26 cellular contexts compared by ENCODE assay signal in the genomic region with DNA sequence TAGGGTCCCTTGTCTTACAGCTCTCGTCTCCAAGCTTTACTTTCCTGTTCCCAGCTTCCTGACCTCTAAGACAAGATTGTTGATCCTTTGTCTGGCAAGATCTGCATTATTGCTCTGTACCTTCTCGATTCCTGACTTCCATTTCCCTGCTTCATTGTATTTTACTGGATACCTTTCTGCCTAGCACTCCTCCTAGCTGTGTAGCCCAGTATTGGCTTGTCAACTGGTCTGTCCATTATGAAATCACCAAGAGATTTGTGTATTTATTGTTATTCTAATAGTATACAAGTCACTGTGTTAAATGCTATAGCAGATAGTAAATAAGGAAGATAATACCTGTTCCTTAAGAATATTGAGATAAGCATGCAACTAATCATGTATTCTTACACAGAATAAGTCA.
DNase-seq lines count a peak whose midpoint lies in the region; ATAC-seq, FAIRE-seq and TF ChIP-seq lines count a peak whose summit lies in the region.
"Had no signal": no experiment of that assay in that cellular context is flagged by ENCODE, and none has a peak within 500 bp of the region (broad histone marks: within the 10 kb centered on the region; RNA-seq: fewer than 3 reads in every experiment).

No MANE protein-coding gene starts in this region.

- peak overlapping the region; percentile 37 for H4K91ac ChIP-seq in H1 (replicated peaks; ENCODE audit: insufficient read length, low read length)
- no peak overlapping the region for H4K91ac ChIP-seq in neuronal stem cell (ENCODE audit: low read depth, low read length, poor library complexity)

- DNase-seq in DND-41 (no peak), PC-3 (no peak), H1 (ENCODE audit: low read depth in 1 of 2, low spot score in 2 of 2) (no peak), neural crest cell (ENCODE audit: low read depth, low spot score) (no peak), NCI-H446 (lab: John Stamatoyannopoulos, UW) (no peak), NCI-H1105 (lab: John Stamatoyannopoulos, UW) (no peak), neuronal stem cell (ENCODE audit: low spot score) (no peak)
- DNase-seq: activated CD4-positive, alpha-beta T cell treated with anti-CD3 and anti-CD28 coated beads for 1 hour; activated gamma-delta T cell; COR-L47; effector CD8-positive, alpha-beta T cell; esophagus squamous epithelium; kidney glomerular epithelial cell; MG63; NCI-H1417 treated with DMSO at 0.1 percent for 48 hours; NCI-H2107; psoas muscle; SIG-M5; substantia nigra; upper lobe of right lung had no signal

- ATAC-seq in DND-41 (ENCODE audit: insufficient read depth, low read depth), result no peak
- no peak for ATAC-seq in PC-3
- no peak for ATAC-seq in GM21619 (IDR thresholded peaks at IDR 0.05; ENCODE audit: unreplicated experiment)
- ATAC-seq: GM12878, psoas muscle, upper lobe of right lung had no signal

- no peak overlapping the region for H3K4me3 Mint-ChIP-seq in neural crest cell
- H3K4me3 Mint-ChIP-seq: IgD-negative memory B cell had no signal

- no peak for TF ChIP-seq EP300 in H1 (IDR thresholded peaks at IDR 0.05; ENCODE audit: borderline replicate concordance in 1 of 2, low read depth in 2 of 2, low read length in 2 of 2)

- H3K9me2 ChIP-seq in PC-3 (replicated peaks; ENCODE audit: low read length), result no peaks in the 10 kb centered on the region

- H2AK5ac ChIP-seq in H1 (ENCODE audit: low read depth, low read length), result no peak overlapping the region
- no peak overlapping the region for H2AK5ac ChIP-seq in neuronal stem cell (ENCODE audit: low read depth, low read length)

- peak; percentile 24 for TF ChIP-seq CTCF in DND-41 (IDR thresholded peaks at IDR 0.05; ENCODE audit: borderline replicate concordance, extremely low read depth, low read length, poor library complexity, severe bottlenecking)
- peak; percentile 34 for TF ChIP-seq CTCF in PC-3 (conservative IDR thresholded peaks at IDR 0.05; ENCODE audit: low read depth, low read length)
- peak in 2 of 3 experiments; percentile 11 to 39; a peak in 2 of 4 replicates for TF ChIP-seq CTCF in H1 (IDR thresholded peaks at IDR 0.05; ENCODE audit: control extremely low read depth in 1 of 3, insufficient read depth in 1 of 3, low read depth in 1 of 3, low read length in 3 of 3)
- peak; percentile 26 for TF ChIP-seq CTCF in neural crest cell (conservative IDR thresholded peaks at IDR 0.05)

- H3K4ac ChIP-seq in H1 (replicated peaks; ENCODE audit: insufficient read length, low read depth, low read length) (no peak overlapping the region), neuronal stem cell (ENCODE audit: low read length) (no peak overlapping the region)

- H3K23ac ChIP-seq in H1 (ENCODE audit: insufficient read length) (no peak overlapping the region), neuronal stem cell (ENCODE audit: low read depth, low read length, poor library complexity) (no peak overlapping the region)

- TF ChIP-seq RAD21 in H1 (IDR thresholded peaks at IDR 0.05 in 1 of 2, conservative IDR thresholded peaks at IDR 0.05 in 1 of 2; ENCODE audit: low read depth in 2 of 2, low read length in 2 of 2), result peak; percentile 28 to 45; a peak in 3 of 4 replicates

- peaks cover 14% of the 10 kb centered on the region for H3K4me1 Mint-ChIP-seq in neural crest cell

- H3K79me2 ChIP-seq in DND-41 (ENCODE audit: insufficient read depth, low read length) (no peaks in the 10 kb centered on the region), PC-3 (ENCODE audit: low read length) (no peaks in the 10 kb centered on the region), H1 (ENCODE audit: control insufficient read depth in 1 of 2, insufficient read depth in 2 of 2, low read length in 2 of 2) (no peaks in the 10 kb centered on the region)

- H3K9me3 ChIP-seq in DND-41 (ENCODE audit: insufficient read depth, low read length, severe bottlenecking) (no peaks in the 10 kb centered on the region), PC-3 (ENCODE audit: low read length) (no peaks in the 10 kb centered on the region), H1 (ENCODE audit: insufficient read depth in 2 of 2, low read depth in 1 of 2, low read length in 1 of 2) (no peaks in the 10 kb centered on the region), neuronal stem cell (replicated peaks in 1 of 2; ENCODE audit: control insufficient read depth in 2 of 2, insufficient read depth in 1 of 2, low read depth in 1 of 2, low read length in 2 of 2) (no peaks in the 10 kb centered on the region)
- H3K9me3 ChIP-seq: BLaER1 treated with 17β-estradiol and CSF1 and Interleukin-3, amounts not matched to agents 10 nM and 100 nM; esophagus squamous epithelium; MG63; neutrophil; psoas muscle; upper lobe of right lung had no signal

- BruUV-seq in PC-3 (replicated peaks; lab: Mats Ljungman, UMichigan), result no TSS peak

- no peak overlapping the region for H4K8ac ChIP-seq in H1 (ENCODE audit: extremely low read depth, insufficient read depth, low read length)
- no peak overlapping the region for H4K8ac ChIP-seq in neuronal stem cell (ENCODE audit: low read depth, low read length)

- H3K27ac ChIP-seq in DND-41 (ENCODE audit: low read length) (no peak overlapping the region; the same call in 1 of the 2 replicates), PC-3 (ENCODE audit: low read length) (no peak overlapping the region), H1 (ENCODE audit: low read depth, low read length) (no peak overlapping the region), neuronal stem cell (replicated peaks; ENCODE audit: low read length) (no peak overlapping the region)
- H3K27ac ChIP-seq: BLaER1 treated with 17β-estradiol and CSF1 and Interleukin-3, amounts not matched to agents 10 nM and 100 nM; esophagus squamous epithelium; neutrophil; psoas muscle; upper lobe of right lung had no signal

- H3K18ac ChIP-seq in H1 (ENCODE audit: extremely low read depth, low read length) (no peak overlapping the region), neuronal stem cell (ENCODE audit: low read length) (no peak overlapping the region)

- H2BK15ac ChIP-seq in H1 (ENCODE audit: low read length) (no peak overlapping the region), neuronal stem cell (ENCODE audit: low read length) (no peak overlapping the region)

- H3K27ac Mint-ChIP-seq in neural crest cell (ENCODE audit: unreplicated experiment), result no peak overlapping the region

- no peaks in the 10 kb centered on the region for H3K9me3 Mint-ChIP-seq in neural crest cell
- H3K9me3 Mint-ChIP-seq: IgD-negative memory B cell had no signal

- H3K36me3 ChIP-seq in DND-41 (ENCODE audit: insufficient read depth, low read length) (no peaks in the 10 kb centered on the region), PC-3 (ENCODE audit: low read depth, low read length) (no peaks in the 10 kb centered on the region), H1 (ENCODE audit: control insufficient read depth in 2 of 4, insufficient read depth in 4 of 4, low read length in 3 of 4) (no peaks in the 10 kb centered on the region; a peak in 1 of 8 replicates), neuronal stem cell (replicated peaks in 1 of 2; ENCODE audit: control insufficient read depth in 2 of 2, insufficient read depth in 2 of 2, low read length in 2 of 2) (peaks cover 0 to 2% of the 10 kb centered on the region in 2 donors)
- H3K36me3 ChIP-seq: BLaER1 treated with 17β-estradiol and CSF1 and Interleukin-3, amounts not matched to agents 10 nM and 100 nM; esophagus squamous epithelium; MG63; neutrophil; upper lobe of right lung had no signal

- no peak for FAIRE-seq in H1 (lab: Jason Lieb, UNC)
- FAIRE-seq: colon, GM12878 had no signal

- H3K36me3 Mint-ChIP-seq in neural crest cell (ENCODE audit: low read depth), result peaks cover 2% of the 10 kb centered on the region

- H3K23me2 ChIP-seq in H1 (ENCODE audit: low read depth, low read length), result no peaks in the 10 kb centered on the region

- no peak overlapping the region for H4K5ac ChIP-seq in H1 (ENCODE audit: insufficient read length, low read depth, low read length)

- no peak overlapping the region for H2BK5ac ChIP-seq in H1 (ENCODE audit: low read depth, low read length)
- H2BK5ac ChIP-seq in neuronal stem cell (ENCODE audit: low read length), result no peak overlapping the region

- H3K4me2 ChIP-seq in DND-41 (ENCODE audit: insufficient read depth, low read length) (no peak overlapping the region), PC-3 (ENCODE audit: low read length) (no peak overlapping the region), H1 (ENCODE audit: insufficient read depth in 1 of 2, low read depth in 2 of 2, low read length in 2 of 2) (no peak overlapping the region), neuronal stem cell (ENCODE audit: insufficient read depth, low read length, poor library complexity, severe bottlenecking) (no peak overlapping the region)
- H3K4me2 ChIP-seq: BLaER1 treated with 17β-estradiol and CSF1 and Interleukin-3, amounts not matched to agents 10 nM and 100 nM had no signal

- CTCF ChIA-PET in PC-3 (lab: Charles Lee), result no interaction called here
- CTCF ChIA-PET in H1 (lab: Charles Lee; ENCODE audit: partially characterized antibody), result interaction anchor here (0.7 to 2.1 kb wide), 6 partner anchors 9 to 702 kb away, joined by 3 to 12 read pairs (median 3); no protein-coding TSS in a partner anchor

- WGBS in H1 (ENCODE audit: extremely low coverage in 1 of 2, insufficient coverage in 1 of 2, insufficient read length in 1 of 2, insufficient replicate concordance in 2 of 2, low coverage in 1 of 2, low lambda C conversion rate in 2 of 2, missing lambda C conversion rate in 1 of 2), 2 experiments, result 87% methylated on average over 2 of the region's 2 CpGs; no CpG with 5 or more reads in 1 of the 2 experiments
- no CpG with 5 or more reads among the region's 2 CpGs for WGBS in neuronal stem cell (ENCODE audit: extremely low coverage in 2 of 2, insufficient read length in 2 of 2, insufficient replicate concordance in 1 of 2), 2 donors

- H3K27me3 ChIP-seq in DND-41 (ENCODE audit: insufficient read depth, low read length, poor library complexity) (no peaks in the 10 kb centered on the region), PC-3 (ENCODE audit: low read length) (no peaks in the 10 kb centered on the region), H1 (replicated peaks in 1 of 4; ENCODE audit: control insufficient read depth in 3 of 4, extremely low read depth in 1 of 4, insufficient read depth in 3 of 4, low read length in 3 of 4) (no peaks in the 10 kb centered on the region), neuronal stem cell (ENCODE audit: control insufficient read depth in 3 of 3, insufficient read depth in 3 of 3, low read depth in 1 of 3, low read length in 3 of 3) (peaks cover 0 to 1% (median 0%) of the 10 kb centered on the region in 3 experiments)
- H3K27me3 ChIP-seq: BLaER1 treated with 17β-estradiol and CSF1 and Interleukin-3, amounts not matched to agents 10 nM and 100 nM; esophagus squamous epithelium; MG63; neutrophil; upper lobe of right lung had no signal

- no peak overlapping the region for H2BK12ac ChIP-seq in H1 (ENCODE audit: low read depth, low read length)
- H2BK12ac ChIP-seq in neuronal stem cell (ENCODE audit: low read length), result no peak overlapping the region

- no peaks in the 10 kb centered on the region for H3K27me3 Mint-ChIP-seq in neural crest cell (ENCODE audit: low read depth)
- H3K27me3 Mint-ChIP-seq: IgD-negative memory B cell had no signal

- H4K20me1 ChIP-seq in DND-41 (ENCODE audit: insufficient read depth, low read length) (no peaks in the 10 kb centered on the region), PC-3 (ENCODE audit: low read length) (no peaks in the 10 kb centered on the region), H1 (replicated peaks in 1 of 2; ENCODE audit: control insufficient read depth in 1 of 2, insufficient read depth in 2 of 2, low read length in 2 of 2) (no peaks in the 10 kb centered on the region)
- H4K20me1 ChIP-seq: BLaER1 treated with 17β-estradiol and CSF1 and Interleukin-3, amounts not matched to agents 10 nM and 100 nM had no signal

- H3K4me1 ChIP-seq in DND-41 (ENCODE audit: insufficient read depth, low read length) (peaks cover 57% of the 10 kb centered on the region), PC-3 (ENCODE audit: insufficient read depth, low read length) (no peaks in the 10 kb centered on the region), H1 (replicated peaks in 1 of 4; ENCODE audit: control insufficient read depth in 3 of 4, insufficient read depth in 4 of 4, low read length in 3 of 4) (peaks cover 0 to 3% (median 0%) of the 10 kb centered on the region in 4 experiments; a peak in 1 of 7 replicates), neuronal stem cell (ENCODE audit: control insufficient read depth in 2 of 2, insufficient read depth in 1 of 2, low read depth in 1 of 2, low read length in 2 of 2) (peaks cover 0 to 3% of the 10 kb centered on the region in 2 donors)
- H3K4me1 ChIP-seq: BLaER1 treated with 17β-estradiol and CSF1 and Interleukin-3, amounts not matched to agents 10 nM and 100 nM; esophagus squamous epithelium; psoas muscle; upper lobe of right lung had no signal

- no peak for TF ChIP-seq POLR2A in H1 (IDR thresholded peaks at IDR 0.05; ENCODE audit: control extremely low read depth in 1 of 2, low read depth in 2 of 2, low read length in 2 of 2)

- H3K56ac ChIP-seq in H1 (replicated peaks; ENCODE audit: insufficient read length, low read depth, low read length), result no peak overlapping the region

- H3K9ac ChIP-seq in DND-41 (ENCODE audit: low read depth, low read length), result no peak overlapping the region
- H3K9ac ChIP-seq in PC-3 (ENCODE audit: low read length), result no peak overlapping the region
- no peak overlapping the region for H3K9ac ChIP-seq in H1 (replicated peaks in 1 of 4; ENCODE audit: extremely low read depth in 1 of 4, low read depth in 3 of 4, low read length in 3 of 4)
- H3K9ac ChIP-seq in neuronal stem cell (ENCODE audit: low read depth, low read length, poor library complexity), result no peak overlapping the region
- H3K9ac ChIP-seq: BLaER1 treated with 17β-estradiol and CSF1 and Interleukin-3, amounts not matched to agents 10 nM and 100 nM had no signal

- H2AFZ ChIP-seq in DND-41 (ENCODE audit: low read depth, low read length) (no peak overlapping the region), PC-3 (ENCODE audit: low read length) (no peak overlapping the region), H1 (ENCODE audit: low read length) (no peak overlapping the region), neuronal stem cell (ENCODE audit: low read length) (no peak overlapping the region)

- H2BK20ac ChIP-seq in H1 (ENCODE audit: low read length), result no peak overlapping the region

- H3K79me1 ChIP-seq in H1 (ENCODE audit: low read depth, low read length), result no peaks in the 10 kb centered on the region
- H3K79me1 ChIP-seq in neuronal stem cell (ENCODE audit: low read depth, low read length), result no peaks in the 10 kb centered on the region

- intact Hi-C loops in PC-3 (cut with micrococcal nuclease), result no loop called here

- no peaks in the 10 kb centered on the region for H3F3A ChIP-seq in PC-3 (ENCODE audit: low read length, unreplicated experiment)

- H3K4me3 ChIP-seq in DND-41 (ENCODE audit: low read depth in 1 of 2, low read length in 2 of 2) (no peak overlapping the region), PC-3 (ENCODE audit: low read length) (no peak overlapping the region), H1 (ENCODE audit: extremely low read depth in 1 of 4, insufficient read depth in 2 of 4, low read depth in 3 of 4, low read length in 4 of 4) (no peak overlapping the region), neuronal stem cell (ENCODE audit: low read length in 2 of 2) (no peak overlapping the region)
- H3K4me3 ChIP-seq: BLaER1 treated with 17β-estradiol and CSF1 and Interleukin-3, amounts not matched to agents 10 nM and 100 nM; esophagus squamous epithelium; GM12878; MG63; psoas muscle; upper lobe of right lung had no signal

- H2BK120ac ChIP-seq in H1 (replicated peaks; ENCODE audit: low read depth, low read length), result no peak overlapping the region
- no peak overlapping the region for H2BK120ac ChIP-seq in neuronal stem cell (ENCODE audit: low read depth, low read length)

- POLR2A ChIA-PET in PC-3 (lab: Charles Lee; ENCODE audit: unreplicated experiment) (no interaction called here), H1 (lab: Charles Lee; ENCODE audit: partially characterized antibody) (no interaction called here)

- H3K14ac ChIP-seq in H1 (ENCODE audit: insufficient read length) (no peak overlapping the region), neuronal stem cell (ENCODE audit: low read length) (no peak overlapping the region)
